In the genomic region with DNA sequence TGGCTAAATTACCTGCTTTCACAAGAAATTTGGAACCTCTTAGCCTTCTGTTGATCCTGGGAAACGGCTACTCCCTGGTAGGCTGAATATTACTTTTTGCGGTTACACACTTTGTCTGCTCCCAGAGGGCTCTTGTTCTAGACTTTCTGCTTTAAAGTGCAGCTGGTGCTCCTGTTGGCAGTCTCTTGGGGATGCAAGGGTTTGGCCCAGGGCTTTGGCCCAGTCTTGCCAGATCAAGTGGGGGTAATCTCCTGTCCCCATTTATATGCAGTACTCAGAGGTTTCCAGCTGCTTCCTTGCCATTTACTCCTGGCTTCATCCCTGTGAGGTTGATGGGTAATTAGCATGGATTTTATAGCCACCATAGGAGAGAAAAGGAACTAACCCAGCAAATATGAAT, we compare ENCODE assay signal across 31 cellular contexts.
DNase-seq lines count a peak whose midpoint lies in the region; ATAC-seq and TF ChIP-seq lines count a peak whose summit lies in the region.
"Had no signal": no experiment of that assay in that cellular context is flagged by ENCODE, and none has a peak within 500 bp of the region (broad histone marks: within the 10 kb centered on the region; RNA-seq: fewer than 3 reads in every experiment).

No MANE protein-coding gene starts in this region.

- H3K36me3 ChIP-seq in SJCRH30: no peaks in the 10 kb centered on the region
- H3K36me3 ChIP-seq in MM.1S (replicated peaks; ENCODE audit: insufficient read depth, low read length): no peaks in the 10 kb centered on the region
- H3K36me3 ChIP-seq: left ventricle myocardium inferior, uterus had no signal

- H2AFZ ChIP-seq in MM.1S (ENCODE audit: low read length): no peak overlapping the region

- H3K79me2 ChIP-seq in MM.1S (ENCODE audit: low read length): no peaks in the 10 kb centered on the region

- no peaks in the 10 kb centered on the region for H3F3A ChIP-seq in MM.1S (ENCODE audit: insufficient read depth, low read length)

- no peaks in the 10 kb centered on the region for H3K4me1 Mint-ChIP-seq in activated T-cell treated with anti-CD3 and anti-CD28 coated beads, Interleukin-2, amount 50 U/mL, for 4 hours (ENCODE audit: low read depth)
- H3K4me1 Mint-ChIP-seq: activated B cell treated with CpG ODN at 0.5 μM for 24 hours; activated CD4-positive, alpha-beta T cell treated with anti-CD3 and anti-CD28 coated beads, Interleukin-2, amount 10 ng/mL, durations not matched to agents 7 days and 5 days; activated naive CD8-positive, alpha-beta T cell treated with anti-CD3 and anti-CD28 coated beads, Interleukin-2, amount 50 U/mL, for 24 hours; naive B cell had no signal

- no peak for TF ChIP-seq CTCF in MM.1S (IDR thresholded peaks at IDR 0.05; ENCODE audit: low read length)

- H3K27me3 ChIP-seq in SJCRH30: no peaks in the 10 kb centered on the region
- no peaks in the 10 kb centered on the region for H3K27me3 ChIP-seq in MM.1S (replicated peaks; ENCODE audit: insufficient read depth, low read length)
- H3K27me3 ChIP-seq: testis, uterus had no signal

- H3K9ac ChIP-seq in MM.1S (ENCODE audit: low read length): no peak overlapping the region

- no peaks in the 10 kb centered on the region for H3K9me3 Mint-ChIP-seq in activated T-cell treated with anti-CD3 and anti-CD28 coated beads, Interleukin-2, amount 50 U/mL, for 4 hours
- H3K9me3 Mint-ChIP-seq: activated B cell treated with CpG ODN at 0.5 μM for 24 hours; activated naive CD8-positive, alpha-beta T cell treated with anti-CD3 and anti-CD28 coated beads, Interleukin-2, amount 50 U/mL, for 24 hours had no signal

- no peak overlapping the region for H3K4me3 ChIP-seq in SJCRH30
- H3K4me3 ChIP-seq in MM.1S (ENCODE audit: low read length): no peak overlapping the region
- H3K4me3 ChIP-seq: coronary artery, left ventricle myocardium inferior, testis, uterus had no signal

- DNase-seq in DMS79 (lab: John Stamatoyannopoulos, UW) (peak; percentile 89), NCI-H187 (lab: John Stamatoyannopoulos, UW) (peak; percentile 54 to 71), SJCRH30 (peak; percentile 32 to 42), myocyte (ENCODE audit: low read depth) (peak; percentile 54), MM.1S (no peak), COR-L47 (lab: John Stamatoyannopoulos, UW) (no peak)
- DNase-seq in stimulated activated CD4-positive, alpha-beta T cell treated with anti-CD3 and anti-CD28 coated beads, Interleukin-2, amount 100 ng/mL, for 24 hours: no peak
- no peak for DNase-seq in activated T-cell treated with anti-CD3 and anti-CD28 coated beads, Interleukin-2, amount 50 U/mL, for 4 hours
- DNase-seq: activated B cell treated with CpG ODN at 0.5 μM for 24 hours; activated CD4-positive, alpha-beta T cell treated with anti-CD3 and anti-CD28 coated beads, Interleukin-2, amount 10 ng/mL, durations not matched to agents 7 days and 5 days; activated gamma-delta T cell treated with Interleukin-2 at 50 U/mL for 16 hours; activated naive CD8-positive, alpha-beta T cell treated with anti-CD3 and anti-CD28 coated beads, Interleukin-2, amount 50 U/mL, for 24 hours; AML-193; CD8-positive, alpha-beta T cell; DMS 273 treated with DMSO at 0.1 percent for 48 hours; effector memory CD4-positive, alpha-beta T cell; erythroblast; HCEC 1CT; islet precursor cell; KG1; left ventricle myocardium inferior; naive B cell; NCI-H1694; NCI-H2227 treated with DMSO at 0.1 percent for 48 hours; NCI-H774; right cardiac atrium; stimulated activated CD8-positive, alpha-beta memory T cell treated with anti-CD3 and anti-CD28 coated beads, Interleukin-4, amount 100 ng/mL, for 48 hours; testis; uterus had no signal

- ATAC-seq in activated T-cell treated with anti-CD3 and anti-CD28 coated beads, Interleukin-2, amount 50 U/mL, for 4 hours: no peak
- ATAC-seq: activated naive CD8-positive, alpha-beta T cell treated with anti-CD3 and anti-CD28 coated beads, Interleukin-2, amount 50 U/mL, for 24 hours; CD8-positive, alpha-beta T cell; right cardiac atrium had no signal

- H3K4me2 ChIP-seq in MM.1S (ENCODE audit: low read depth, low read length): no peak overlapping the region

- H3K27me3 Mint-ChIP-seq in activated T-cell treated with anti-CD3 and anti-CD28 coated beads, Interleukin-2, amount 50 U/mL, for 4 hours (ENCODE audit: low read depth): no peaks in the 10 kb centered on the region
- H3K27me3 Mint-ChIP-seq: activated B cell treated with CpG ODN at 0.5 μM for 24 hours; activated CD4-positive, alpha-beta T cell treated with anti-CD3 and anti-CD28 coated beads, Interleukin-2, amount 10 ng/mL, durations not matched to agents 7 days and 5 days; activated naive CD8-positive, alpha-beta T cell treated with anti-CD3 and anti-CD28 coated beads, Interleukin-2, amount 50 U/mL, for 24 hours; naive B cell; stimulated activated naive CD8-positive, alpha-beta T cell treated with anti-CD3 and anti-CD28 coated beads, Interleukin-15, Interleukin-2, amounts not matched to agents 100 ng/mL and 50 ng/mL, for 24 hours had no signal

- H3K4me1 ChIP-seq in SJCRH30: no peaks in the 10 kb centered on the region
- no peaks in the 10 kb centered on the region for H3K4me1 ChIP-seq in MM.1S (ENCODE audit: low read length)
- H3K4me1 ChIP-seq: left ventricle myocardium inferior, testis, uterus had no signal

- H3K9me3 ChIP-seq in SJCRH30 (replicated peaks) (no peaks in the 10 kb centered on the region), MM.1S (replicated peaks; ENCODE audit: insufficient read depth, low read length) (no peaks in the 10 kb centered on the region)
- H3K9me3 ChIP-seq: left ventricle myocardium inferior, testis, uterus had no signal

- H3K9me2 ChIP-seq in MM.1S (replicated peaks; ENCODE audit: insufficient read depth, low read length): no peaks in the 10 kb centered on the region

- no peak overlapping the region for H3K27ac ChIP-seq in SJCRH30
- H3K27ac ChIP-seq in MM.1S (ENCODE audit: low read length): no peak overlapping the region
- H3K27ac ChIP-seq: coronary artery, left ventricle myocardium inferior, testis, uterus had no signal

- no peaks in the 10 kb centered on the region for H4K20me1 ChIP-seq in MM.1S (ENCODE audit: insufficient read depth, low read length)

- H3K36me3 Mint-ChIP-seq in activated T-cell treated with anti-CD3 and anti-CD28 coated beads, Interleukin-2, amount 50 U/mL, for 4 hours (ENCODE audit: insufficient read depth): no peaks in the 10 kb centered on the region
- H3K36me3 Mint-ChIP-seq: CD8-positive, alpha-beta T cell; naive B cell had no signal

- no peak overlapping the region for H3K4me3 Mint-ChIP-seq in activated T-cell treated with anti-CD3 and anti-CD28 coated beads, Interleukin-2, amount 50 U/mL, for 4 hours
- H3K4me3 Mint-ChIP-seq: activated B cell treated with CpG ODN at 0.5 μM for 24 hours; activated CD4-positive, alpha-beta T cell treated with anti-CD3 and anti-CD28 coated beads, Interleukin-2, amount 10 ng/mL, durations not matched to agents 7 days and 5 days; activated naive CD8-positive, alpha-beta T cell treated with anti-CD3 and anti-CD28 coated beads, Interleukin-2, amount 50 U/mL, for 24 hours; CD8-positive, alpha-beta T cell; naive B cell; stimulated activated naive CD8-positive, alpha-beta T cell treated with anti-CD3 and anti-CD28 coated beads, Interleukin-15, Interleukin-2, amounts not matched to agents 100 ng/mL and 50 ng/mL, for 24 hours had no signal

Comparison
In these comparisons a context has a peak if more than half of its experiments do, and no peak if none do; other contexts are left out.
1. DNase-seq: peak in DMS79 (single experiment), NCI-H187 (2 of 2), SJCRH30 (2 of 2) and myocyte (single experiment); none in MM.1S (single experiment), stimulated activated CD4-positive, alpha-beta T cell treated with anti-CD3 and anti-CD28 coated beads, Interleukin-2, amount 100 ng/mL, for 24 hours (0 of 2), activated T-cell treated with anti-CD3 and anti-CD28 coated beads, Interleukin-2, amount 50 U/mL, for 4 hours (single experiment) and COR-L47 (single experiment).